Comparison of ENCODE assay signal across 12 cellular contexts in genomic region chr20:49809803-49810359, GRCh38. TPM values are rescaled to one million over a fixed set of nuclear protein-coding genes. Genes with fewer than 3 reads are reported as not detected.
DNase-seq lines count a peak whose midpoint lies in the region; ATAC-seq, FAIRE-seq and TF ChIP-seq lines count a peak whose summit lies in the region.
"Had no signal": no experiment of that assay in that cellular context is flagged by ENCODE, and none has a peak within 500 bp of the region (broad histone marks: within the 10 kb centered on the region; RNA-seq: fewer than 3 reads in every experiment).

No MANE protein-coding gene starts in this region.

- no peak overlapping the region for H3K4me3 ChIP-seq in H1 (ENCODE audit: extremely low read depth in 1 of 4, insufficient read depth in 2 of 4, low read depth in 3 of 4, low read length in 4 of 4)
- H3K4me3 ChIP-seq in hepatocyte, result no peak overlapping the region

- peaks cover 7% of the 10 kb centered on the region for H3K36me3 Mint-ChIP-seq in natural killer cell treated with Interleukin-12 subunit alpha and Interleukin-12 subunit beta and Interleukin-15 and Interleukin-18, amount 100 ng/mL, for 72 hours
- peaks cover under 1% of the 10 kb centered on the region; the same call in 1 of the 2 replicates for H3K36me3 Mint-ChIP-seq in WTC11

- H4K20me1 ChIP-seq in H1 (replicated peaks in 1 of 2; ENCODE audit: control insufficient read depth in 1 of 2, insufficient read depth in 2 of 2, low read length in 2 of 2) (no peaks in the 10 kb centered on the region), hepatocyte (ENCODE audit: insufficient read depth, poor library complexity, severe bottlenecking) (no peaks in the 10 kb centered on the region)

- no peak overlapping the region for H4K5ac ChIP-seq in H1 (ENCODE audit: insufficient read length, low read depth, low read length)

- 88% methylated on average over 5 of the region's 5 CpGs; no CpG with 5 or more reads in 1 of the 2 experiments for WGBS in H1 (ENCODE audit: extremely low coverage in 1 of 2, insufficient coverage in 1 of 2, insufficient read length in 1 of 2, insufficient replicate concordance in 2 of 2, low coverage in 1 of 2, low lambda C conversion rate in 2 of 2, missing lambda C conversion rate in 1 of 2), 2 experiments
- WGBS in hepatocyte (ENCODE audit: low lambda C conversion rate, missing lambda C conversion rate), result 87% methylated on average over 5 of the region's 5 CpGs

- CTCF ChIA-PET in H1 (lab: Charles Lee; ENCODE audit: partially characterized antibody) (interaction anchor here (0.6 to 1.5 kb wide), 4 partner anchors 10 to 249 kb away, joined by 3 to 5 read pairs (median 4); no protein-coding TSS in a partner anchor), WTC11 (lab: Charles Lee) (interaction anchor here (1.8 kb wide), 1 partner anchor 199 kb away, joined by 5 read pairs; no protein-coding TSS in a partner anchor)

- no peak for ATAC-seq in natural killer cell treated with Interleukin-12 subunit alpha and Interleukin-12 subunit beta and Interleukin-15 and Interleukin-18, amount 100 ng/mL, for 72 hours
- no peak for ATAC-seq in WTC11

- no peak for TF ChIP-seq POLR2A in H1 (IDR thresholded peaks at IDR 0.05; ENCODE audit: control extremely low read depth in 1 of 2, low read depth in 2 of 2, low read length in 2 of 2)

- no peak overlapping the region for H2BK5ac ChIP-seq in H1 (ENCODE audit: low read depth, low read length)

- no peaks in the 10 kb centered on the region; a peak in 1 of 7 replicates for H3K27me3 ChIP-seq in H1 (replicated peaks in 1 of 4; ENCODE audit: control insufficient read depth in 3 of 4, extremely low read depth in 1 of 4, insufficient read depth in 3 of 4, low read length in 3 of 4)
- H3K27me3 ChIP-seq in hepatocyte, result no peaks in the 10 kb centered on the region
- H3K27me3 ChIP-seq: BE2C had no signal

- no peak for TF ChIP-seq CTCF in H1 (IDR thresholded peaks at IDR 0.05; ENCODE audit: control extremely low read depth in 1 of 3, insufficient read depth in 1 of 3, low read depth in 1 of 3, low read length in 3 of 3)
- TF ChIP-seq CTCF in WTC11 (IDR thresholded peaks at IDR 0.05), result no peak
- TF ChIP-seq CTCF in hepatocyte (IDR thresholded peaks at IDR 0.05; ENCODE audit: poor library complexity), result no peak

- H3K27ac Mint-ChIP-seq in natural killer cell treated with Interleukin-12 subunit alpha and Interleukin-12 subunit beta and Interleukin-15 and Interleukin-18, amount 100 ng/mL, for 72 hours, result peak overlapping the region; percentile 53 to 97
- H3K27ac Mint-ChIP-seq in WTC11, result no peak overlapping the region

- H3K18ac ChIP-seq in H1 (ENCODE audit: extremely low read depth, low read length), result no peak overlapping the region

- no peak overlapping the region for H2AK5ac ChIP-seq in H1 (ENCODE audit: low read depth, low read length)

- no peak overlapping the region for H3K9ac ChIP-seq in H1 (replicated peaks in 1 of 4; ENCODE audit: extremely low read depth in 1 of 4, low read depth in 3 of 4, low read length in 3 of 4)

- H4K8ac ChIP-seq in H1 (ENCODE audit: extremely low read depth, insufficient read depth, low read length), result no peak overlapping the region

- peaks cover 3% of the 10 kb centered on the region for H3K9me3 Mint-ChIP-seq in natural killer cell treated with Interleukin-12 subunit alpha and Interleukin-12 subunit beta and Interleukin-15 and Interleukin-18, amount 100 ng/mL, for 72 hours
- H3K9me3 Mint-ChIP-seq in WTC11, result no peaks in the 10 kb centered on the region

- no peaks in the 10 kb centered on the region for H3K9me2 ChIP-seq in hepatocyte (replicated peaks; ENCODE audit: insufficient read depth)

- H3K4me3 Mint-ChIP-seq in natural killer cell treated with Interleukin-12 subunit alpha and Interleukin-12 subunit beta and Interleukin-15 and Interleukin-18, amount 100 ng/mL, for 72 hours, result no peak overlapping the region
- no peak overlapping the region for H3K4me3 Mint-ChIP-seq in WTC11

- no peak overlapping the region for H3K27ac ChIP-seq in H1 (ENCODE audit: low read depth, low read length)
- no peak overlapping the region for H3K27ac ChIP-seq in hepatocyte

- no peak overlapping the region for H2BK15ac ChIP-seq in H1 (ENCODE audit: low read length)

- peak; percentile 16 for DNase-seq in HT-29 (ENCODE audit: low spot score)
- no peak for DNase-seq in H1 (ENCODE audit: low read depth in 1 of 2, low spot score in 2 of 2)
- DNase-seq in natural killer cell treated with Interleukin-12 subunit alpha and Interleukin-12 subunit beta and Interleukin-15 and Interleukin-18, amount 100 ng/mL, for 72 hours (ENCODE audit: low spot score), result no peak
- DNase-seq in cerebellar cortex (ENCODE audit: low spot score), result no peak
- DNase-seq in WTC11 (ENCODE audit: low spot score), result no peak
- no peak for DNase-seq in hepatocyte (ENCODE audit: low spot score)
- no peak for DNase-seq in kidney tubule cell (ENCODE audit: low spot score)
- DNase-seq: BE2C, HCEC 1CT, NCI-H2107, NCI-H226, NCI-H526 treated with DMSO at 0.1 percent for 48 hours had no signal

- no peak overlapping the region for H3K56ac ChIP-seq in H1 (replicated peaks; ENCODE audit: insufficient read length, low read depth, low read length)

- H2BK120ac ChIP-seq in H1 (replicated peaks; ENCODE audit: low read depth, low read length), result no peak overlapping the region

- no peak overlapping the region for H4K91ac ChIP-seq in H1 (replicated peaks; ENCODE audit: insufficient read length, low read length)

- no peaks in the 10 kb centered on the region for H3K9me3 ChIP-seq in H1 (ENCODE audit: insufficient read depth in 2 of 2, low read depth in 1 of 2, low read length in 1 of 2)
- no peaks in the 10 kb centered on the region for H3K9me3 ChIP-seq in hepatocyte (ENCODE audit: low read depth)
- H3K9me3 ChIP-seq: BE2C had no signal

- no peak for TF ChIP-seq RAD21 in H1 (IDR thresholded peaks at IDR 0.05 in 1 of 2, conservative IDR thresholded peaks at IDR 0.05 in 1 of 2; ENCODE audit: low read depth in 2 of 2, low read length in 2 of 2)

- H2AFZ ChIP-seq in H1 (ENCODE audit: low read length) (0 out of 2 replicates have a peak overlapping the region, but pooled peaks have one; percentile 0), hepatocyte (no peak overlapping the region)

- H3K4me2 ChIP-seq in H1 (ENCODE audit: insufficient read depth in 1 of 2, low read depth in 2 of 2, low read length in 2 of 2) (no peak overlapping the region), hepatocyte (no peak overlapping the region)

- no peaks in the 10 kb centered on the region for H3K27me3 Mint-ChIP-seq in natural killer cell treated with Interleukin-12 subunit alpha and Interleukin-12 subunit beta and Interleukin-15 and Interleukin-18, amount 100 ng/mL, for 72 hours
- no peaks in the 10 kb centered on the region; the same call in 1 of the 2 replicates for H3K27me3 Mint-ChIP-seq in WTC11 (ENCODE audit: low read depth)

- no peak for TF ChIP-seq EP300 in H1 (IDR thresholded peaks at IDR 0.05; ENCODE audit: borderline replicate concordance in 1 of 2, low read depth in 2 of 2, low read length in 2 of 2)

- no peak for FAIRE-seq in H1 (lab: Jason Lieb, UNC)

- no peak overlapping the region for H3K4ac ChIP-seq in H1 (replicated peaks; ENCODE audit: insufficient read length, low read depth, low read length)

- no peak overlapping the region for H2BK12ac ChIP-seq in H1 (ENCODE audit: low read depth, low read length)

- POLR2A ChIA-PET in H1 (lab: Charles Lee; ENCODE audit: partially characterized antibody) (no interaction called here), WTC11 (lab: Charles Lee) (no interaction called here)

- H3K36me3 ChIP-seq in H1 (ENCODE audit: control insufficient read depth in 2 of 4, insufficient read depth in 4 of 4, low read length in 3 of 4) (no peaks in the 10 kb centered on the region), hepatocyte (replicated peaks; ENCODE audit: insufficient read depth, low read depth) (no peaks in the 10 kb centered on the region)
- H3K36me3 ChIP-seq: BE2C had no signal

- peaks cover 0 to 7% (median 3%) of the 10 kb centered on the region in 4 experiments; a peak in 4 of 7 replicates for H3K4me1 ChIP-seq in H1 (replicated peaks in 1 of 4; ENCODE audit: control insufficient read depth in 3 of 4, insufficient read depth in 4 of 4, low read length in 3 of 4)
- peaks cover 11% of the 10 kb centered on the region for H3K4me1 ChIP-seq in hepatocyte (ENCODE audit: insufficient read depth)

- H3K4me1 Mint-ChIP-seq in natural killer cell treated with Interleukin-12 subunit alpha and Interleukin-12 subunit beta and Interleukin-15 and Interleukin-18, amount 100 ng/mL, for 72 hours (ENCODE audit: low read depth in 2 of 2), result peaks cover 43 to 49% of the 10 kb centered on the region in 2 donors
- H3K4me1 Mint-ChIP-seq in WTC11, result peaks cover 16% of the 10 kb centered on the region

- H3K23me2 ChIP-seq in H1 (ENCODE audit: low read depth, low read length), result peaks cover 8% of the 10 kb centered on the region; the same call in 1 of the 2 replicates

- H3K79me2 ChIP-seq in H1 (ENCODE audit: control insufficient read depth in 1 of 2, insufficient read depth in 2 of 2, low read length in 2 of 2) (no peaks in the 10 kb centered on the region; a peak in 1 of 4 replicates), hepatocyte (peaks cover 3% of the 10 kb centered on the region)

- H3K79me1 ChIP-seq in H1 (ENCODE audit: low read depth, low read length), result peaks cover 5% of the 10 kb centered on the region; the same call in 1 of the 2 replicates

- H3K14ac ChIP-seq in H1 (ENCODE audit: insufficient read length), result no peak overlapping the region

- H3K23ac ChIP-seq in H1 (ENCODE audit: insufficient read length), result no peak overlapping the region

- H2BK20ac ChIP-seq in H1 (ENCODE audit: low read length), result no peak overlapping the region

TF ChIP-seq in H1, 55 proteins besides CTCF, POLR2A, EP300 and RAD21 (continues in another document):
- TF ChIP-seq CTBP2 (IDR thresholded peaks at IDR 0.05; ENCODE audit: borderline replicate concordance, insufficient read depth, insufficient read length, low read length), result no peak

TF ChIP-seq in WTC11, 78 proteins besides CTCF, POLR2A, EP300 and RAD21 (continues in another document):
- no peak for TF ChIP-seq ZNF396 (CRISPR knock-in tag; IDR thresholded peaks at IDR 0.05; ENCODE audit: borderline replicate concordance)

RNA-seq across cellular contexts. Expression of gene SLC9A8, which starts 2.7 kb away (rescaled TPM):
- 27.4 and 39.9 TPM in 2 replicates for total RNA-seq in HT-29 (2014; rRNA removed; shearing (Covaris generic))
- total RNA-seq in H1 (2021; fragmentation: NEBNext Ultra II Directional; extraction: Animal tissue kit (Norgen Biotek cat#: 25700)), result 6.2 and 6.7 TPM in 2 replicates
- polyA plus RNA-seq in H1 (2011; rRNA removed), result 3.2 and 5.0 TPM in 2 replicates
- polyA plus RNA-seq in H1 (2011; cell fraction: cytosol; rRNA removed), result 3.0 TPM
- polyA plus RNA-seq in H1 (2011; cell fraction: nucleus; rRNA removed), result 10.2 TPM
- 5.1 to 9.0 TPM (median 6.0 TPM) in 4 replicates for polyA plus RNA-seq in H1 (2012, experiment 1 of 2)
- 3.4 TPM for polyA plus RNA-seq in H1 (2012, experiment 2 of 2)
- 7.5 TPM for polyA plus RNA-seq in H1 (2013, experiment 1 of 2)
- 7.5 TPM for polyA plus RNA-seq in H1 (2013, experiment 2 of 2)
- 6.6 and 14.1 TPM in 2 replicates for polyA minus RNA-seq in H1 (2011; rRNA and poly(A)+ RNA removed)
- 2.7 TPM for polyA minus RNA-seq in H1 (2011; cell fraction: cytosol; rRNA and poly(A)+ RNA removed)
- polyA minus RNA-seq in H1 (2011; cell fraction: nucleus; rRNA and poly(A)+ RNA removed), result 18.1 TPM
- total RNA-seq in natural killer cell treated with Interleukin-12 subunit alpha and Interleukin-12 subunit beta and Interleukin-15 and Interleukin-18, amount 100 ng/mL, for 72 hours, result 10 to 100 TPM; 22.0 to 27.6 TPM
- 6.3 to 6.5 TPM (median 6.5 TPM) in 3 replicates for total RNA-seq in WTC11 (2021)
- 6.7 and 10.4 TPM in 2 replicates for total RNA-seq in hepatocyte
- polyA plus RNA-seq in hepatocyte, result 4.9 and 8.2 TPM in 2 replicates
